Comparison of ENCODE assay signal across 1 cellular context in the genomic region with DNA sequence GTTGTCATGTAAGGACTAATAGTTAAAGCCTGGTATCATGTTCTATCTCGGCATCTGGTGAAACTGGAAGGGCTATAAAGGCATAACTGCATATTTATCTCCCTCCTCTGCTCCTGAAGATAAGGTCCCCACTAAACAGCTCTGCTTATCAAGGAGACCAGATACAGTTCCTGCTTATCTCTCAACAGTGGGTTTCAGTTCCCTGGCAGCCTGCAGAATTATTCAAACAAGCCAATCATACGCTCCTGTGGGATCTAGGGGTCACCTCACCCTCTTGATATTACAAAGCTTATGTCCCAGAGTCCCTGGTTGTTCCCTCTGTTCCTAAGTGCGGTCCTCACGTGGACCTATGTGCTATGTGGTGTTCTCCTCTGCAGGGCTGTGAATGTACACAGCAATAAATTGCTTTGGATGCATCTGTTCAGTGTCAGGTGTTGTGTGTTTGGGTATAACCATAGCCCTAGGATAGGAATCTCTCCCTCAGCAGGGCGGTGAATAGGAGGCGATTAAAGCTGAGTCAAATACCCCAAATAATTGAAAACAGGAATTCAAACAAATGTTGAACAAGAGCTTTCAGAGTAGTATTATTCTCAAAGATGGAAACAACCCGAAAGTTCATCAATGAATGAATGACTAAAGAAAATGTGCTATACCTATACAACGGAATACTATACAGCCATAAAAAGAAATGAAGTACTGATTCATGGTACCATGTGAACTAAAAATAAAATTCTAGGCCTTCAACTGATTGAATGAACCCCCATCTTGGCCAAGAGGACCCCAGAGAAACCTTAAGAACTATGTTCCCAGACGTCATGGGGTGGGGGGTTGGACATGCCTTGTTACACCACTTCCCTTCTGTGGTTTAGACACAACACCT.
A peak's percentile ranks its signal among the peaks of the same experiment; 100 is the strongest.
TF ChIP-seq lines count a peak whose summit lies in the region.

No MANE protein-coding gene starts in this region.

TF ChIP-seq in K562, 482 proteins besides CTCF, POLR2A, EP300 and RAD21 (continued from another document and continues in another):
- TF ChIP-seq, protein P1, sequence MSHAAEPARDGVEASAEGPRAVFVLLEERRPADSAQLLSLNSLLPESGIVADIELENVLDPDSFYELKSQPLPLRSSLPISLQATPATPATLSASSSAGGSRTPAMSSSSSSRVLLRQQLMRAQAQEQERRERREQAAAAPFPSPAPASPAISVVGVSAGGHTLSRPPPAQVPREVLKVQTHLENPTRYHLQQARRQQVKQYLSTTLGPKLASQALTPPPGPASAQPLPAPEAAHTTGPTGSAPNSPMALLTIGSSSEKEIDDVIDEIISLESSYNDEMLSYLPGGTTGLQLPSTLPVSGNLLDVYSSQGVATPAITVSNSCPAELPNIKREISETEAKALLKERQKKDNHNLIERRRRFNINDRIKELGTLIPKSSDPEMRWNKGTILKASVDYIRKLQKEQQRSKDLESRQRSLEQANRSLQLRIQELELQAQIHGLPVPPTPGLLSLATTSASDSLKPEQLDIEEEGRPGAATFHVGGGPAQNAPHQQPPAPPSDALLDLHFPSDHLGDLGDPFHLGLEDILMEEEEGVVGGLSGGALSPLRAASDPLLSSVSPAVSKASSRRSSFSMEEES (CRISPR knock-in tag; IDR thresholded peaks at IDR 0.05): no peak
- TF ChIP-seq SREBF2 (CRISPR knock-in tag; IDR thresholded peaks at IDR 0.05): no peak
- TF ChIP-seq, protein P2, sequence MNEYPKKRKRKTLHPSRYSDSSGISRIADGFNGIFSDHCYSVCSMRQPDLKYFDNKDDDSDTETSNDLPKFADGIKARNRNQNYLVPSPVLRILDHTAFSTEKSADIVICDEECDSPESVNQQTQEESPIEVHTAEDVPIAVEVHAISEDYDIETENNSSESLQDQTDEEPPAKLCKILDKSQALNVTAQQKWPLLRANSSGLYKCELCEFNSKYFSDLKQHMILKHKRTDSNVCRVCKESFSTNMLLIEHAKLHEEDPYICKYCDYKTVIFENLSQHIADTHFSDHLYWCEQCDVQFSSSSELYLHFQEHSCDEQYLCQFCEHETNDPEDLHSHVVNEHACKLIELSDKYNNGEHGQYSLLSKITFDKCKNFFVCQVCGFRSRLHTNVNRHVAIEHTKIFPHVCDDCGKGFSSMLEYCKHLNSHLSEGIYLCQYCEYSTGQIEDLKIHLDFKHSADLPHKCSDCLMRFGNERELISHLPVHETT (CRISPR knock-in tag; conservative IDR thresholded peaks at IDR 0.05 in 1 of 2, IDR thresholded peaks at IDR 0.05 in 1 of 2): peak in 1 of 2 experiments; percentile 93; a peak in 2 of 4 replicates
- TF ChIP-seq, protein P3, sequence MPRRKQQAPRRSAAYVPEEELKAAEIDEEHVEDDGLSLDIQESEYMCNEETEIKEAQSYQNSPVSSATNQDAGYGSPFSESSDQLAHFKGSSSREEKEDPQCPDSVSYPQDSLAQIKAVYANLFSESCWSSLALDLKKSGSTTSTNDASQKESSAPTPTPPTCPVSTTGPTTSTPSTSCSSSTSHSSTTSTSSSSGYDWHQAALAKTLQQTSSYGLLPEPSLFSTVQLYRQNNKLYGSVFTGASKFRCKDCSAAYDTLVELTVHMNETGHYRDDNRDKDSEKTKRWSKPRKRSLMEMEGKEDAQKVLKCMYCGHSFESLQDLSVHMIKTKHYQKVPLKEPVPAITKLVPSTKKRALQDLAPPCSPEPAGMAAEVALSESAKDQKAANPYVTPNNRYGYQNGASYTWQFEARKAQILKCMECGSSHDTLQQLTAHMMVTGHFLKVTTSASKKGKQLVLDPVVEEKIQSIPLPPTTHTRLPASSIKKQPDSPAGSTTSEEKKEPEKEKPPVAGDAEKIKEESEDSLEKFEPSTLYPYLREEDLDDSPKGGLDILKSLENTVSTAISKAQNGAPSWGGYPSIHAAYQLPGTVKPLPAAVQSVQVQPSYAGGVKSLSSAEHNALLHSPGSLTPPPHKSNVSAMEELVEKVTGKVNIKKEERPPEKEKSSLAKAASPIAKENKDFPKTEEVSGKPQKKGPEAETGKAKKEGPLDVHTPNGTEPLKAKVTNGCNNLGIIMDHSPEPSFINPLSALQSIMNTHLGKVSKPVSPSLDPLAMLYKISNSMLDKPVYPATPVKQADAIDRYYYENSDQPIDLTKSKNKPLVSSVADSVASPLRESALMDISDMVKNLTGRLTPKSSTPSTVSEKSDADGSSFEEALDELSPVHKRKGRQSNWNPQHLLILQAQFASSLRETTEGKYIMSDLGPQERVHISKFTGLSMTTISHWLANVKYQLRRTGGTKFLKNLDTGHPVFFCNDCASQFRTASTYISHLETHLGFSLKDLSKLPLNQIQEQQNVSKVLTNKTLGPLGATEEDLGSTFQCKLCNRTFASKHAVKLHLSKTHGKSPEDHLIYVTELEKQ (CRISPR knock-in tag; IDR thresholded peaks at IDR 0.05): no peak
- peak; percentile 97 for TF ChIP-seq GATA2 (CRISPR knock-in tag; IDR thresholded peaks at IDR 0.05)
- peak; percentile 79 to 80; a peak in 2 of 4 replicates for TF ChIP-seq FOXK2 (conservative IDR thresholded peaks at IDR 0.05 in 1 of 2, IDR thresholded peaks at IDR 0.05 in 1 of 2; ENCODE audit: low read depth in 2 of 2)
- TF ChIP-seq CBFA2T2 (conservative IDR thresholded peaks at IDR 0.05): peak; percentile 100
- no peak for TF ChIP-seq ESRRB (CRISPR knock-in tag; IDR thresholded peaks at IDR 0.05; ENCODE audit: borderline replicate concordance)
- no peak for TF ChIP-seq ZNF23 (CRISPR knock-in tag; IDR thresholded peaks at IDR 0.05)
- no peak for TF ChIP-seq BMI1 (IDR thresholded peaks at IDR 0.05; ENCODE audit: low read length)
- no peak for TF ChIP-seq SUPT5H (IDR thresholded peaks at IDR 0.05)
- no peak for TF ChIP-seq NFE2L1 (tag; IDR thresholded peaks at IDR 0.05; ENCODE audit: borderline replicate concordance, low read depth)
- TF ChIP-seq, protein P4, sequence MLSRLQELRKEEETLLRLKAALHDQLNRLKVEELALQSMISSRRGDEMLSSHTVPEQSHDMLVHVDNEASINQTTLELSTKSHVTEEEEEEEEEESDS (CRISPR knock-in tag; IDR thresholded peaks at IDR 0.05): no peak
- no peak for TF ChIP-seq NCOA6 (IDR thresholded peaks at IDR 0.05)
- no peak for TF ChIP-seq FIP1L1 (IDR thresholded peaks at IDR 0.05; ENCODE audit: low read depth, low read length, poor library complexity, severe bottlenecking)
- TF ChIP-seq, protein P5, sequence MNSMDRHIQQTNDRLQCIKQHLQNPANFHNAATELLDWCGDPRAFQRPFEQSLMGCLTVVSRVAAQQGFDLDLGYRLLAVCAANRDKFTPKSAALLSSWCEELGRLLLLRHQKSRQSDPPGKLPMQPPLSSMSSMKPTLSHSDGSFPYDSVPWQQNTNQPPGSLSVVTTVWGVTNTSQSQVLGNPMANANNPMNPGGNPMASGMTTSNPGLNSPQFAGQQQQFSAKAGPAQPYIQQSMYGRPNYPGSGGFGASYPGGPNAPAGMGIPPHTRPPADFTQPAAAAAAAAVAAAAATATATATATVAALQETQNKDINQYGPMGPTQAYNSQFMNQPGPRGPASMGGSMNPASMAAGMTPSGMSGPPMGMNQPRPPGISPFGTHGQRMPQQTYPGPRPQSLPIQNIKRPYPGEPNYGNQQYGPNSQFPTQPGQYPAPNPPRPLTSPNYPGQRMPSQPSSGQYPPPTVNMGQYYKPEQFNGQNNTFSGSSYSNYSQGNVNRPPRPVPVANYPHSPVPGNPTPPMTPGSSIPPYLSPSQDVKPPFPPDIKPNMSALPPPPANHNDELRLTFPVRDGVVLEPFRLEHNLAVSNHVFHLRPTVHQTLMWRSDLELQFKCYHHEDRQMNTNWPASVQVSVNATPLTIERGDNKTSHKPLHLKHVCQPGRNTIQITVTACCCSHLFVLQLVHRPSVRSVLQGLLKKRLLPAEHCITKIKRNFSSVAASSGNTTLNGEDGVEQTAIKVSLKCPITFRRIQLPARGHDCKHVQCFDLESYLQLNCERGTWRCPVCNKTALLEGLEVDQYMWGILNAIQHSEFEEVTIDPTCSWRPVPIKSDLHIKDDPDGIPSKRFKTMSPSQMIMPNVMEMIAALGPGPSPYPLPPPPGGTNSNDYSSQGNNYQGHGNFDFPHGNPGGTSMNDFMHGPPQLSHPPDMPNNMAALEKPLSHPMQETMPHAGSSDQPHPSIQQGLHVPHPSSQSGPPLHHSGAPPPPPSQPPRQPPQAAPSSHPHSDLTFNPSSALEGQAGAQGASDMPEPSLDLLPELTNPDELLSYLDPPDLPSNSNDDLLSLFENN (IDR thresholded peaks at IDR 0.05; ENCODE audit: low read depth in 2 of 2, low read length in 2 of 2): peak in 1 of 2 experiments; percentile 98; a peak in 2 of 4 replicates
- TF ChIP-seq PHB (CRISPR knock-in tag; IDR thresholded peaks at IDR 0.05): no peak
- no peak for TF ChIP-seq ZSCAN32 (CRISPR knock-in tag; IDR thresholded peaks at IDR 0.05)
- peak; percentile 99 for TF ChIP-seq SMARCA4 (IDR thresholded peaks at IDR 0.05)
- TF ChIP-seq, protein P6, sequence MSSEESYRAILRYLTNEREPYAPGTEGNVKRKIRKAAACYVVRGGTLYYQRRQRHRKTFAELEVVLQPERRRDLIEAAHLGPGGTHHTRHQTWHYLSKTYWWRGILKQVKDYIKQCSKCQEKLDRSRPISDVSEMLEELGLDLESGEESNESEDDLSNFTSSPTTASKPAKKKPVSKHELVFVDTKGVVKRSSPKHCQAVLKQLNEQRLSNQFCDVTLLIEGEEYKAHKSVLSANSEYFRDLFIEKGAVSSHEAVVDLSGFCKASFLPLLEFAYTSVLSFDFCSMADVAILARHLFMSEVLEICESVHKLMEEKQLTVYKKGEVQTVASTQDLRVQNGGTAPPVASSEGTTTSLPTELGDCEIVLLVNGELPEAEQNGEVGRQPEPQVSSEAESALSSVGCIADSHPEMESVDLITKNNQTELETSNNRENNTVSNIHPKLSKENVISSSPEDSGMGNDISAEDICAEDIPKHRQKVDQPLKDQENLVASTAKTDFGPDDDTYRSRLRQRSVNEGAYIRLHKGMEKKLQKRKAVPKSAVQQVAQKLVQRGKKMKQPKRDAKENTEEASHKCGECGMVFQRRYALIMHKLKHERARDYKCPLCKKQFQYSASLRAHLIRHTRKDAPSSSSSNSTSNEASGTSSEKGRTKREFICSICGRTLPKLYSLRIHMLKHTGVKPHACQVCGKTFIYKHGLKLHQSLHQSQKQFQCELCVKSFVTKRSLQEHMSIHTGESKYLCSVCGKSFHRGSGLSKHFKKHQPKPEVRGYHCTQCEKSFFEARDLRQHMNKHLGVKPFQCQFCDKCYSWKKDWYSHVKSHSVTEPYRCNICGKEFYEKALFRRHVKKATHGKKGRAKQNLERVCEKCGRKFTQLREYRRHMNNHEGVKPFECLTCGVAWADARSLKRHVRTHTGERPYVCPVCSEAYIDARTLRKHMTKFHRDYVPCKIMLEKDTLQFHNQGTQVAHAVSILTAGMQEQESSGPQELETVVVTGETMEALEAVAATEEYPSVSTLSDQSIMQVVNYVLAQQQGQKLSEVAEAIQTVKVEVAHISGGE (CRISPR knock-in tag; IDR thresholded peaks at IDR 0.05): peak in 1 of 3 experiments; percentile 84; a peak in 2 of 6 replicates
- TF ChIP-seq KHSRP (IDR thresholded peaks at IDR 0.05): peak; percentile 92
- 0 out of 2 replicates have a peak, but pooled peaks have one; percentile 10 for TF ChIP-seq POLR2H (tag; IDR thresholded peaks at IDR 0.05; ENCODE audit: low read depth)
- TF ChIP-seq, protein P7, sequence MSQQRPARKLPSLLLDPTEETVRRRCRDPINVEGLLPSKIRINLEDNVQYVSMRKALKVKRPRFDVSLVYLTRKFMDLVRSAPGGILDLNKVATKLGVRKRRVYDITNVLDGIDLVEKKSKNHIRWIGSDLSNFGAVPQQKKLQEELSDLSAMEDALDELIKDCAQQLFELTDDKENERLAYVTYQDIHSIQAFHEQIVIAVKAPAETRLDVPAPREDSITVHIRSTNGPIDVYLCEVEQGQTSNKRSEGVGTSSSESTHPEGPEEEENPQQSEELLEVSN (IDR thresholded peaks at IDR 0.05; ENCODE audit: borderline replicate concordance in 1 of 2, extremely low read depth in 1 of 2, insufficient read depth in 1 of 2, insufficient read length in 1 of 2, low read depth in 1 of 2, low read length in 1 of 2, poor library complexity in 1 of 2, severe bottlenecking in 1 of 2): no peak
- TF ChIP-seq RBM22 (IDR thresholded peaks at IDR 0.05; ENCODE audit: low read depth, low read length, poor library complexity, severe bottlenecking): no peak
- TF ChIP-seq, protein P8, sequence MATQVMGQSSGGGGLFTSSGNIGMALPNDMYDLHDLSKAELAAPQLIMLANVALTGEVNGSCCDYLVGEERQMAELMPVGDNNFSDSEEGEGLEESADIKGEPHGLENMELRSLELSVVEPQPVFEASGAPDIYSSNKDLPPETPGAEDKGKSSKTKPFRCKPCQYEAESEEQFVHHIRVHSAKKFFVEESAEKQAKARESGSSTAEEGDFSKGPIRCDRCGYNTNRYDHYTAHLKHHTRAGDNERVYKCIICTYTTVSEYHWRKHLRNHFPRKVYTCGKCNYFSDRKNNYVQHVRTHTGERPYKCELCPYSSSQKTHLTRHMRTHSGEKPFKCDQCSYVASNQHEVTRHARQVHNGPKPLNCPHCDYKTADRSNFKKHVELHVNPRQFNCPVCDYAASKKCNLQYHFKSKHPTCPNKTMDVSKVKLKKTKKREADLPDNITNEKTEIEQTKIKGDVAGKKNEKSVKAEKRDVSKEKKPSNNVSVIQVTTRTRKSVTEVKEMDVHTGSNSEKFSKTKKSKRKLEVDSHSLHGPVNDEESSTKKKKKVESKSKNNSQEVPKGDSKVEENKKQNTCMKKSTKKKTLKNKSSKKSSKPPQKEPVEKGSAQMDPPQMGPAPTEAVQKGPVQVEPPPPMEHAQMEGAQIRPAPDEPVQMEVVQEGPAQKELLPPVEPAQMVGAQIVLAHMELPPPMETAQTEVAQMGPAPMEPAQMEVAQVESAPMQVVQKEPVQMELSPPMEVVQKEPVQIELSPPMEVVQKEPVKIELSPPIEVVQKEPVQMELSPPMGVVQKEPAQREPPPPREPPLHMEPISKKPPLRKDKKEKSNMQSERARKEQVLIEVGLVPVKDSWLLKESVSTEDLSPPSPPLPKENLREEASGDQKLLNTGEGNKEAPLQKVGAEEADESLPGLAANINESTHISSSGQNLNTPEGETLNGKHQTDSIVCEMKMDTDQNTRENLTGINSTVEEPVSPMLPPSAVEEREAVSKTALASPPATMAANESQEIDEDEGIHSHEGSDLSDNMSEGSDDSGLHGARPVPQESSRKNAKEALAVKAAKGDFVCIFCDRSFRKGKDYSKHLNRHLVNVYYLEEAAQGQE (CRISPR knock-in tag; IDR thresholded peaks at IDR 0.05; ENCODE audit: low read depth): no peak
- TF ChIP-seq, protein P9, sequence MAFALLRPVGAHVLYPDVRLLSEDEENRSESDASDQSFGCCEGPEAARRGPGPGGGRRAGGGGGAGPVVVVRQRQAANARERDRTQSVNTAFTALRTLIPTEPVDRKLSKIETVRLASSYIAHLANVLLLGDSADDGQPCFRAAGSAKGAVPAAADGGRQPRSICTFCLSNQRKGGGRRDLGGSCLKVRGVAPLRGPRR (CRISPR knock-in tag; IDR thresholded peaks at IDR 0.05): peak; percentile 64; the same call in 1 of the 2 replicates
- TF ChIP-seq POLR2G (IDR thresholded peaks at IDR 0.05; ENCODE audit: low read depth, low read length): no peak
- no peak for TF ChIP-seq PHF8 (IDR thresholded peaks at IDR 0.05; ENCODE audit: borderline replicate concordance, low read length)
- peak; percentile 35 to 66; a peak in 2 of 4 replicates for TF ChIP-seq HDAC1 (IDR thresholded peaks at IDR 0.05)
- no peak for TF ChIP-seq GABPB2 (CRISPR knock-in tag; conservative IDR thresholded peaks at IDR 0.05)
- TF ChIP-seq ZBED1 (IDR thresholded peaks at IDR 0.05): peak; percentile 95
- TF ChIP-seq BRD4 (IDR thresholded peaks at IDR 0.05): no peak
- no peak for TF ChIP-seq ZNF253 (CRISPR knock-in tag; conservative IDR thresholded peaks at IDR 0.05)
- TF ChIP-seq SPI1 (IDR thresholded peaks at IDR 0.05; ENCODE audit: borderline replicate concordance, low read depth, low read length): peak; percentile 26; the same call in 1 of the 2 replicates
- TF ChIP-seq NR4A1 (CRISPR knock-in tag; IDR thresholded peaks at IDR 0.05): no peak
- TF ChIP-seq NR4A1 (tag; IDR thresholded peaks at IDR 0.05): peak; percentile 95
- TF ChIP-seq, protein P10, sequence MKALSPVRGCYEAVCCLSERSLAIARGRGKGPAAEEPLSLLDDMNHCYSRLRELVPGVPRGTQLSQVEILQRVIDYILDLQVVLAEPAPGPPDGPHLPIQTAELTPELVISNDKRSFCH (CRISPR knock-in tag; IDR thresholded peaks at IDR 0.05): no peak
- TF ChIP-seq, protein P10 (tag; IDR thresholded peaks at IDR 0.05): peak; percentile 12
